21 cellular contexts compared by ENCODE assay signal in genomic region chr4:152961041-152961751, GRCh38. TPM values are rescaled to one million over a fixed set of nuclear protein-coding genes. Genes with fewer than 3 reads are reported as not detected.
DNase-seq lines count a peak whose midpoint lies in the region; ATAC-seq lines count a peak whose summit lies in the region.
"Had no signal": no experiment of that assay in that cellular context is flagged by ENCODE, and none has a peak within 500 bp of the region (broad histone marks: within the 10 kb centered on the region; RNA-seq: fewer than 3 reads in every experiment).

No MANE protein-coding gene starts in this region.

- peak overlapping the region; percentile 12; the same call in 1 of the 2 replicates for H3K4me3 ChIP-seq in ACC112 (ENCODE audit: low read depth, low read length)
- H3K4me3 ChIP-seq: cardiac muscle cell, dorsolateral prefrontal cortex, GM12878, PC-9 had no signal

- ATAC-seq in sciatic nerve (peak; percentile 58), left ventricle myocardium superior (no peak)
- ATAC-seq: GM12878; left colon; right cardiac atrium; stimulated activated effector memory CD8-positive, alpha-beta T cell treated with anti-CD3 and anti-CD28 coated beads, Interleukin-12 subunit alpha, Interleukin-12 subunit beta, amount 100 ng/mL, for 72 hours had no signal

- intact Hi-C loops in sciatic nerve (cut with DNase I) (no loop called here), left ventricle myocardium superior (cut with micrococcal nuclease) (no loop called here)

- peak overlapping the region; percentile 67 for H2AFZ ChIP-seq in ACC112 (ENCODE audit: low read length, unreplicated experiment)
- H2AFZ ChIP-seq: PC-9 had no signal

- DNase-seq in dermis blood vessel endothelial cell, result peak; percentile 58
- peak; percentile 50 to 51 for DNase-seq in lung microvascular endothelial cell (ENCODE audit: low read depth in 2 of 2)
- no peak for DNase-seq in sciatic nerve (ENCODE audit: low spot score)
- no peak for DNase-seq in left ventricle myocardium superior
- DNase-seq in NCI-H524 treated with DMSO at 0.1 percent for 48 hours (lab: John Stamatoyannopoulos, UW), result no peak
- DNase-seq in iPS-NIHi11 (ENCODE audit: low spot score), result no peak
- no peak for DNase-seq in SHP77 (lab: John Stamatoyannopoulos, UW)
- DNase-seq: 8988T; activated CD4-positive, alpha-beta T cell treated with anti-CD3 and anti-CD28 coated beads, Interleukin-2, amount 10 ng/mL, durations not matched to agents 7 days and 5 days; amniotic stem cell; dorsolateral prefrontal cortex; left colon; NCI-H1694; NCI-H2171 treated with DMSO at 0.1 percent for 48 hours; PC-9; right cardiac atrium; T-helper 1 cell had no signal

- no peaks in the 10 kb centered on the region for H3K79me2 ChIP-seq in ACC112 (ENCODE audit: control insufficient read depth, insufficient read depth, low read length, unreplicated experiment)

- no peaks in the 10 kb centered on the region for H3K36me3 ChIP-seq in ACC112 (ENCODE audit: insufficient read depth, low read length)
- H3K36me3 ChIP-seq: cardiac muscle cell had no signal

- no peaks in the 10 kb centered on the region for H3K27me3 ChIP-seq in ACC112 (ENCODE audit: insufficient read depth, low read length)
- H3K27me3 ChIP-seq: dorsolateral prefrontal cortex had no signal

- peak overlapping the region; percentile 55 for H3K27ac ChIP-seq in ACC112 (ENCODE audit: low read depth, low read length)
- H3K27ac ChIP-seq: cardiac muscle cell, dorsolateral prefrontal cortex, PC-9 had no signal

- H3K4me1 ChIP-seq in ACC112 (ENCODE audit: control insufficient read depth, insufficient read depth, low read length, unreplicated experiment), result peaks cover 15% of the 10 kb centered on the region

RNA-seq across cellular contexts. Expression of gene FHDC1, which starts 25.1 kb away (rescaled TPM):
- total RNA-seq in dermis blood vessel endothelial cell (0.42 and 0.68 TPM in 2 replicates), lung microvascular endothelial cell (0.22 and 0.60 TPM in 2 replicates), sciatic nerve (3.9 TPM), left ventricle myocardium superior (0.35 TPM)

Comparison
In these comparisons a context has a peak if more than half of its experiments do, and no peak if none do; other contexts are left out.
1. DNase-seq: peak in dermis blood vessel endothelial cell (single experiment) and lung microvascular endothelial cell (2 of 2); none in sciatic nerve (single experiment), left ventricle myocardium superior (single experiment), NCI-H524 treated with DMSO at 0.1 percent for 48 hours (single experiment), iPS-NIHi11 (single experiment) and SHP77 (0 of 2).